Comparison of ENCODE assay signal across 13 cellular contexts in genomic region chr3:170350515-170351413, GRCh38. TPM values are rescaled to one million over a fixed set of nuclear protein-coding genes. Genes with fewer than 3 reads are reported as not detected.
DNase-seq lines count a peak whose midpoint lies in the region; ATAC-seq and TF ChIP-seq lines count a peak whose summit lies in the region.
"Had no signal": no experiment of that assay in that cellular context is flagged by ENCODE, and none has a peak within 500 bp of the region (broad histone marks: within the 10 kb centered on the region; RNA-seq: fewer than 3 reads in every experiment).

No MANE protein-coding gene starts in this region.

- ATAC-seq in GM18511 (IDR thresholded peaks at IDR 0.05; ENCODE audit: unreplicated experiment) (peak; percentile 58), GM21786 (IDR thresholded peaks at IDR 0.05; ENCODE audit: unreplicated experiment) (peak; percentile 54), HG03575 (IDR thresholded peaks at IDR 0.05; ENCODE audit: extremely low read depth, insufficient number of reproducible peaks, low FRiP score, unreplicated experiment) (peak; percentile 38)

- H3K4me1 Mint-ChIP-seq in mesothelial cell of epicardium: peaks cover 36% of the 10 kb centered on the region

- H3K4me3 Mint-ChIP-seq in mesothelial cell of epicardium: no peak overlapping the region
- H3K4me3 Mint-ChIP-seq: activated naive CD8-positive, alpha-beta T cell treated with anti-CD3 and anti-CD28 coated beads for 36 hours; neural crest cell had no signal

- peak overlapping the region; percentile 55 for H3K27ac Mint-ChIP-seq in mesothelial cell of epicardium
- H3K27ac Mint-ChIP-seq: activated naive CD8-positive, alpha-beta T cell treated with anti-CD3 and anti-CD28 coated beads for 36 hours had no signal

- H3K36me3 Mint-ChIP-seq in mesothelial cell of epicardium: no peaks in the 10 kb centered on the region
- H3K36me3 Mint-ChIP-seq: activated naive CD8-positive, alpha-beta T cell treated with anti-CD3 and anti-CD28 coated beads for 36 hours had no signal

- H3K27me3 Mint-ChIP-seq in mesothelial cell of epicardium (ENCODE audit: low read depth): no peaks in the 10 kb centered on the region
- H3K27me3 Mint-ChIP-seq: activated naive CD8-positive, alpha-beta T cell treated with anti-CD3 and anti-CD28 coated beads for 36 hours had no signal

- TF ChIP-seq CTCF in mesothelial cell of epicardium (IDR thresholded peaks at IDR 0.05; ENCODE audit: unreplicated experiment): no peak

- DNase-seq in mesothelial cell of epicardium (ENCODE audit: low spot score in 2 of 2, unreplicated experiment in 2 of 2) (no peak), NCI-H1048 (lab: John Stamatoyannopoulos, UW) (no peak), HuH-7.5 (ENCODE audit: low spot score) (no peak), ureter (ENCODE audit: low spot score) (no peak)
- DNase-seq in stimulated activated CD4-positive, alpha-beta T cell treated with anti-CD3 and anti-CD28 coated beads, Interleukin-1b, Interleukin-23, amount 100 ng/mL, for 48 hours: no peak
- DNase-seq: activated CD4-positive, alpha-beta T cell treated with anti-CD3 and anti-CD28 coated beads, Interleukin-2, amount 50 U/mL, for 1 hour; activated naive CD8-positive, alpha-beta T cell treated with anti-CD3 and anti-CD28 coated beads for 36 hours; NCI-H187; SIG-M5 had no signal

- H3K9me3 Mint-ChIP-seq in mesothelial cell of epicardium: no peaks in the 10 kb centered on the region
- H3K9me3 Mint-ChIP-seq: activated naive CD8-positive, alpha-beta T cell treated with anti-CD3 and anti-CD28 coated beads for 36 hours; neural crest cell had no signal

RNA-seq across cellular contexts. Expression of gene SKIL, which starts 6.8 kb away (rescaled TPM):
- total RNA-seq in mesothelial cell of epicardium (323 to 328 TPM (median 325 TPM) in 3 replicates), ureter (51.9 TPM)
